In the genomic region with DNA sequence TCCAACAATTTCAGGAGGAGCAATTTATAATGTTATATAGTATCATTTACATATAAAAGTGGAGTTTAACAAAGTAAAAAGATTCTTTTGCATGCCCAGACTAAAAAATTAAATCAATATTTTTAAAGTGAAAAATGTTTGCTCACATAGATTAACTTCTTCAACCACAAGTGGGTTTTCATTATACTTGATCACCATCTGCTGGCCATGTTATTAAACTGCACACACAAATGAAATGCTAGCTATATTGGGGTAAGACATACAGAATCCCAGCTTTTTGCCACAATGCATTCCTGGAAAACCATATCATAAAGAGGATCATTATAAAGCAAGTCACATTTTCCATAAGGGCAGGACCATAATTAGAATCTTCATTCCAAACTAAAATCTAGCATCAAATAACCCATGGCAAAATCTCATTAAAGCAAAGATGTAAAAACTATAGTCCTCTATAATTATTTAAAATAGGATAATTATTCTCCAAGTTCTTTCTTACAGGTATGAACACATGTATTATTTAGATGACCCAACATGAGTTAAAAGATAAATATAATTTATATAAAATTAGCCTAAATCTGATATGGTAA, we compare ENCODE assay signal across 9 cellular contexts. TPM values are rescaled to one million over a fixed set of nuclear protein-coding genes. Genes with fewer than 3 reads are reported as not detected.
DNase-seq lines count a peak whose midpoint lies in the region; ATAC-seq, FAIRE-seq and TF ChIP-seq lines count a peak whose summit lies in the region.
"Had no signal": no experiment of that assay in that cellular context is flagged by ENCODE, and none has a peak within 500 bp of the region (broad histone marks: within the 10 kb centered on the region; RNA-seq: fewer than 3 reads in every experiment).

No MANE protein-coding gene starts in this region.

- ATAC-seq in Panc1, result no peak

- BruUV-seq in Panc1 (replicated peaks; lab: Mats Ljungman, UMichigan), result no TSS peak

- in situ Hi-C loops in Panc1 (cut with HindIII; ENCODE audit: low pct_unique_long_range_greater_than_20kb, low sequenced_read_pairs), result no loop called here

- no peaks in the 10 kb centered on the region for H3K9me3 ChIP-seq in Panc1 (ENCODE audit: control insufficient read depth, insufficient read depth, low read depth, low read length)

- H3K36me3 Mint-ChIP-seq in nephron progenitor cell (ENCODE audit: low read depth), result peaks cover 31% of the 10 kb centered on the region

- POLR2A ChIA-PET in Panc1 (lab: Charles Lee), result no interaction called here

- FAIRE-seq in HTR-8/SVneo (lab: Jason Lieb, UNC) (peak; percentile 76), endometrium (lab: Jason Lieb, UNC) (peak; percentile 97)

- H3K27me3 Mint-ChIP-seq in nephron progenitor cell (ENCODE audit: low read depth, poor library complexity), result no peaks in the 10 kb centered on the region

- TF ChIP-seq CTCF in Panc1 (IDR thresholded peaks at IDR 0.05) (peak; percentile 62; the same call in 1 of the 2 replicates), nephron progenitor cell (IDR thresholded peaks at IDR 0.05) (peak; percentile 72)

- no peak overlapping the region for H3K27ac Mint-ChIP-seq in nephron progenitor cell

- no peak overlapping the region for H3K4me3 ChIP-seq in Panc1 (ENCODE audit: low read depth in 2 of 2, low read length in 2 of 2)
- H3K4me3 ChIP-seq: BLaER1 had no signal

- H3K4me1 Mint-ChIP-seq in nephron progenitor cell, result no peaks in the 10 kb centered on the region

- peaks cover 3% of the 10 kb centered on the region; the same call in 1 of the 2 replicates for H3K36me3 ChIP-seq in Panc1 (ENCODE audit: control insufficient read depth, insufficient read depth, low read length)
- H3K36me3 ChIP-seq: BLaER1 had no signal

- H3K27me3 ChIP-seq in Panc1 (ENCODE audit: control insufficient read depth, insufficient read depth, low read length), result no peaks in the 10 kb centered on the region
- H3K27me3 ChIP-seq: BLaER1 had no signal

- no peaks in the 10 kb centered on the region for H3K4me1 ChIP-seq in Panc1 (ENCODE audit: control insufficient read depth, insufficient read depth, low read length)
- H3K4me1 ChIP-seq: BLaER1 had no signal

- H3K9me3 Mint-ChIP-seq in nephron progenitor cell, result peaks cover 14% of the 10 kb centered on the region

- DNase-seq in DMS79 treated with DMSO at 0.1 percent for 48 hours (lab: John Stamatoyannopoulos, UW) (peak; percentile 9), DMS79 (lab: John Stamatoyannopoulos, UW) (no peak), HTR-8/SVneo (ENCODE audit: insufficient read length, low spot score) (peak; percentile 75), Panc1 (ENCODE audit: low read depth, low spot score) (peak; percentile 12), nephron progenitor cell (peak; percentile 13), MV-4-11 (lab: John Stamatoyannopoulos, UW) (no peak)
- DNase-seq in activated effector memory CD4-positive, alpha-beta T cell treated with Interleukin-2 at 50 U/mL for 16 hours, result no peak

- no peak overlapping the region for H3K27ac ChIP-seq in Panc1 (ENCODE audit: low read length)
- H3K27ac ChIP-seq: BLaER1 had no signal

- no peak overlapping the region for H3K4me3 Mint-ChIP-seq in nephron progenitor cell

- intact Hi-C loops in Panc1 (cut with micrococcal nuclease; ENCODE audit: unreplicated experiment), result loop anchor here (10.0 kb wide), 1 partner anchor 891 kb away; no protein-coding TSS in a partner anchor

- CTCF ChIA-PET in Panc1 (lab: Charles Lee), result interaction anchor here (0.8 kb wide), 2 partner anchors 868 to 935 kb away, joined by 3 read pairs; no protein-coding TSS in a partner anchor

RNA-seq across cellular contexts. Expression of gene CEP112, which starts 26.3 kb away (rescaled TPM):
- total RNA-seq in Panc1 (2021; ENCODE audit: unreplicated experiment), result 9.5 TPM
- polyA plus RNA-seq in Panc1 (2012; ENCODE audit: insufficient read length), result 6.0 TPM

Comparison
In these comparisons a context has a peak if more than half of its experiments do, and no peak if none do; other contexts are left out.
1. DNase-seq: peak in DMS79 treated with DMSO at 0.1 percent for 48 hours (single experiment), HTR-8/SVneo (single experiment), Panc1 (single experiment) and nephron progenitor cell (single experiment); none in DMS79 (single experiment), MV-4-11 (single experiment) and activated effector memory CD4-positive, alpha-beta T cell treated with Interleukin-2 at 50 U/mL for 16 hours (single experiment).